In the genomic region with DNA sequence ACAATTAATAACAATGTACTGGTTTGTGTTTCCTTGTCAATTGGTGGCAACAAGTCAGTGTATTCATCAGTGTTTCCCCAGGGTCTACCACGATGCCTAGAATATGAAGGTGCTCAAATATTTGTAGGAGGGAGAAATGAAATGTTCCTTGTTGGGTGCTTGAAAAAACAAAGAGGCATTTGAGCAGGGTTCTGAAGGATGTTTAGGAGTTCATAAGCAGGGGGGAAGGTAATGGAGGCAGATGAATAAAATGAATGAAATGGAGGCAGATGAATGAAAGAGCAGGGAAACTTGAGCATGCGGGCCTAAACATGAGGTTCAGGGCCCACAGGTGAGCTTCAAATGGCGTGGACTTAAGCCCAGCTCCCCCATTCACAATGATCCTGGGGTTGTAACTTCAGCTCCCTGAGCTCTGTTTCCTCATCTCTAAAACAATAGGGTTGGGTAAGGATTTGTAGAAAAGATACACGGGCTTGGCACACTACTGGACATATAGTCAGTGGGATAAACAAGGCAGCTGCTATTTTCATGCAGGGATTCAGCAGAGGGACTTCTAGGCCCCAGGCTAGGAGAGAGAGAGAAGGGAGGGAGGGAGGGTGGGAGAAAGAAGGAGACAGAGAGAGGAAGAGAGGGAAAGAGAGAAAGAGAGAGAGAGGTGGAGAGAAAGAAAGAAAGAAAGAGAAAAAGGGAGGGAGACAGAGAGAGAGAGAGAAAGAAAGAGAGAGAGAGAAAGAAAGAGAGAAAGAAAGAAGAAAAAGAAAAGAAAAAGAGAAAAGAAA, we compare ENCODE assay signal across 19 cellular contexts.
A peak's percentile ranks its signal among the peaks of the same experiment; 100 is the strongest.
DNase-seq lines count a peak whose midpoint lies in the region; ATAC-seq and TF ChIP-seq lines count a peak whose summit lies in the region.
"Had no signal": no experiment of that assay in that cellular context is flagged by ENCODE, and none has a peak within 500 bp of the region (broad histone marks: within the 10 kb centered on the region; RNA-seq: fewer than 3 reads in every experiment).

No MANE protein-coding gene starts in this region.

- CTCF ChIA-PET in RWPE1 (lab: Yijun Ruan, JAX) = no interaction called here

- H3K27ac ChIP-seq in RWPE1 (peak overlapping the region; percentile 95), gastroesophageal sphincter (peak overlapping the region in 3 of 4 donors; percentile 63 to 74 (median 73)), skeletal muscle tissue (ENCODE audit: low read depth, low read length) (peak overlapping the region; percentile 54)
- H3K27ac ChIP-seq: C4-2B, neural progenitor cell, testis had no signal

- H3K27me3 ChIP-seq in gastroesophageal sphincter (no peaks in the 10 kb centered on the region), skeletal muscle tissue (ENCODE audit: control insufficient read depth in 3 of 3, insufficient read depth in 3 of 3, low read length in 3 of 3) (no peaks in the 10 kb centered on the region)
- H3K27me3 ChIP-seq: MG63, neural progenitor cell, testis had no signal

- no peak for TF ChIP-seq POLR2A in gastroesophageal sphincter (IDR thresholded peaks at IDR 0.05)

- H3K9me3 ChIP-seq in gastroesophageal sphincter (no peaks in the 10 kb centered on the region), skeletal muscle tissue (ENCODE audit: control insufficient read depth in 3 of 3, low read length in 3 of 3) (no peaks in the 10 kb centered on the region)
- H3K9me3 ChIP-seq: testis had no signal

- H3K4me1 ChIP-seq in gastroesophageal sphincter = peaks cover 0 to 23% (median 4%) of the 10 kb centered on the region in 3 donors
- peaks cover 23 to 32% (median 28%) of the 10 kb centered on the region in 3 donors for H3K4me1 ChIP-seq in skeletal muscle tissue (ENCODE audit: control insufficient read depth in 3 of 3, insufficient read depth in 3 of 3, low read length in 3 of 3)

- TF ChIP-seq CTCF in RWPE1 (conservative IDR thresholded peaks at IDR 0.05; ENCODE audit: low read depth) (no peak), gastroesophageal sphincter (IDR thresholded peaks at IDR 0.05) (no peak)

- TF ChIP-seq EP300 in gastroesophageal sphincter (IDR thresholded peaks at IDR 0.05) = no peak

- H3K4me3 ChIP-seq in gastroesophageal sphincter (no peak overlapping the region), skeletal muscle tissue (ENCODE audit: low read length in 3 of 3) (no peak overlapping the region)
- H3K4me3 ChIP-seq: MG63, neural progenitor cell, testis had no signal

- WGBS in gastroesophageal sphincter (ENCODE audit: low coverage in 1 of 2), 2 donors = 92 to 97% methylated on average over 3 to 4 of the region's 4 CpGs

- ATAC-seq in gastroesophageal sphincter (no peak), GM18868 (IDR thresholded peaks at IDR 0.05; ENCODE audit: unreplicated experiment) (no peak)
- ATAC-seq: activated T-cell treated with anti-CD3 and anti-CD28 coated beads, Interleukin-2, amount 50 U/mL, for 4 hours had no signal

- H3K9ac ChIP-seq in skeletal muscle tissue (ENCODE audit: low read depth in 1 of 3, low read length in 3 of 3) = no peak overlapping the region
- H3K9ac ChIP-seq: neural progenitor cell had no signal

- DNase-seq in COLO829 (ENCODE audit: low spot score) = peak; percentile 73
- no peak for DNase-seq in RWPE1 (ENCODE audit: low spot score)
- DNase-seq in NCI-H1417 (lab: John Stamatoyannopoulos, UW) = no peak
- no peak for DNase-seq in stimulated activated CD4-positive, alpha-beta T cell treated with anti-CD3 and anti-CD28 coated beads, Interleukin-2, amount 100 ng/mL, for 48 hours
- DNase-seq in COLO668 (lab: John Stamatoyannopoulos, UW; ENCODE audit: unreplicated experiment) = no peak
- DNase-seq: activated CD4-positive, alpha-beta T cell treated with anti-CD3 and anti-CD28 coated beads, Interleukin-2, amount 50 U/mL, for 1 hour; activated T-cell treated with anti-CD3 and anti-CD28 coated beads, Interleukin-2, amount 50 U/mL, for 4 hours; DND-41; effector CD8-positive, alpha-beta T cell; MG63; NCI-H187; NCI-H510A; stimulated activated CD4-positive, alpha-beta T cell treated with anti-CD3 and anti-CD28 coated beads, Interleukin-1b, Interleukin-23, amount 100 ng/mL, for 48 hours had no signal

- H3K36me3 ChIP-seq in gastroesophageal sphincter (no peaks in the 10 kb centered on the region), skeletal muscle tissue (ENCODE audit: control insufficient read depth in 3 of 3, insufficient read depth in 3 of 3, low read length in 3 of 3) (no peaks in the 10 kb centered on the region)
- H3K36me3 ChIP-seq: MG63, neural progenitor cell had no signal

- POLR2A ChIA-PET in RWPE1 (lab: Yijun Ruan, JAX; ENCODE audit: low non-redundant PET) = no interaction called here
